ENCODE assay signal across 8 cellular contexts in the genomic region with DNA sequence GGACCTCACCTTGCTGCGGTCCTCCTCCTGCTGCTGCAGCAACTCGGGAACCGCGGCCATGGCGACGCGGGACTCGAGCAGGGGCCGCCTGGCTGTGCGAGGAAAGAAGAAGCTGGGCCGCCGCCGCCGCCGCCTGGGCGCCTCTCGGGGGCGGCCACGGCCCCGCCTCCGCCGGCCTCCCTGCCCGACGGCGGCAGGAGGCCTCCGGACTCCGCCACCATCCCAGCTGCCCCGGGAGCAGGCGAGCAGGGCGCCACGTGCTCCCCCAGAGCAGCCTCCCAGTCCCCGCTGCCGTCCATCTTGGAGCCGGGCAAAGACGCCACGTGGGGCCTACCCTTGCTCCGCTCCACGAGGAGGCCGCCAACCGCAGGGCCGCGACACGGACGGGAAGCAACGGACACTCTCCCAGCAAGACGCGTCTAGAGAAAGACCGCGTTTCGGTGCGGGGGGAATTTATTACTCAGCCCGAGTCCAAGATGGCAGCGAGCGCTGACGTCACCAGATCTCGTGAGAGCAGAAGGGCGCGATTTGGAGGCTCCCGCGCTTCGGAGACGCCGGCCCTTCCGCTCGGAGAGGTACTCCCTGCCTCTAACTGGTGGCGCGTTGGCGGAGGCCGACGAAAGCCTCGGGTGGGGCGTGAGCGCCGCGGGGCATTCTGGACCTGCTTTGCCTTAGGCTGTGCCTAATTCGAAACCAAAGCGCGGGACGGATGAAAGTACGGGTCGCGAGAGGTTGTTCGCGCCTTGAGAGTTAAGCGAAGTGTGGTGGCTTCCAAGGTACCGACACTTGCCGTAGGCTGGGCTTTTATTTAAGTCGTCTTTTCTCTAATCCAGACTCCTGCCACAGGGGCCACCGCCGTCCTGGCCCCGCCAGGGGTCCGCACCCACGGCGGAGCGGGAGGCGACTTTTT. TPM values are rescaled to one million over a fixed set of nuclear protein-coding genes. Genes with fewer than 3 reads are reported as not detected.
A peak's percentile ranks its signal among the peaks of the same experiment; 100 is the strongest.
DNase-seq lines count a peak whose midpoint lies in the region; ATAC-seq and TF ChIP-seq lines count a peak whose summit lies in the region.

A gene with protein sequence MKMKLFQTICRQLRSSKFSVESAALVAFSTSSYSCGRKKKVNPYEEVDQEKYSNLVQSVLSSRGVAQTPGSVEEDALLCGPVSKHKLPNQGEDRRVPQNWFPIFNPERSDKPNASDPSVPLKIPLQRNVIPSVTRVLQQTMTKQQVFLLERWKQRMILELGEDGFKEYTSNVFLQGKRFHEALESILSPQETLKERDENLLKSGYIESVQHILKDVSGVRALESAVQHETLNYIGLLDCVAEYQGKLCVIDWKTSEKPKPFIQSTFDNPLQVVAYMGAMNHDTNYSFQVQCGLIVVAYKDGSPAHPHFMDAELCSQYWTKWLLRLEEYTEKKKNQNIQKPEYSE (plus strand): TSS at position 653 of the 910 bp plus-strand sequence. CDS start 842 bp downstream, outside the sequence.
A gene (minus strand): TSS at position 429 of the 910 bp plus-strand sequence. CDS start 369 bp downstream, at position 60.

- H3K27me3 Mint-ChIP-seq in activated naive CD8-positive, alpha-beta T cell, result no peaks in the 10 kb centered on the region

- H3K9me3 Mint-ChIP-seq in activated naive CD8-positive, alpha-beta T cell (ENCODE audit: low read depth), result no peaks in the 10 kb centered on the region

- intact Hi-C loops in testis (cut with DNase I; ENCODE audit: low total_unique reads), result no loop called here

- CTCF ChIA-PET in GM10248 (lab: Yijun Ruan, JAX), result interaction anchor here (1.4 to 7.9 kb wide), 4 partner anchors 12 to 286 kb away, joined by 5 to 69 read pairs (median 15); a partner anchor contains a TSS

- peaks cover 63% of the 10 kb centered on the region for H3K4me1 Mint-ChIP-seq in activated naive CD8-positive, alpha-beta T cell (ENCODE audit: low read depth)

- no peaks in the 10 kb centered on the region for H3K27me3 ChIP-seq in testis

- H3K4me3 Mint-ChIP-seq in activated naive CD8-positive, alpha-beta T cell, result peak within 1 kb of the TSS; percentile 96

- peaks cover 29% of the 10 kb centered on the region for H3K36me3 Mint-ChIP-seq in activated naive CD8-positive, alpha-beta T cell

- peaks cover 42% of the 10 kb centered on the region for H3K4me1 ChIP-seq in testis

- TF ChIP-seq CTCF in GM10248 (IDR thresholded peaks at IDR 0.05; ENCODE audit: control extremely low read depth, extremely low read depth, low read depth, missing control alignments) (no peak), omental fat pad (IDR thresholded peaks at IDR 0.05) (no peak), testis (IDR thresholded peaks at IDR 0.05) (peak in 1 of 3 experiments; percentile 1)

- POLR2A ChIA-PET in GM10248 (lab: Yijun Ruan, JAX), result interaction anchor here (0.9 to 2.5 kb wide), 4 partner anchors 9 to 287 kb away, joined by 4 to 12 read pairs (median 8); a partner anchor contains a TSS

- H3K27ac ChIP-seq in testis, result peak within 1 kb of the TSS; percentile 96 to 99

- H3K4me3 ChIP-seq in testis, result peak within 1 kb of the TSS; percentile 74 to 77

- ATAC-seq in HG02623 (IDR thresholded peaks at IDR 0.05; ENCODE audit: unreplicated experiment) (peak; percentile 62), omental fat pad (ENCODE audit: low FRiP score) (peak; percentile 96)

- WGBS in testis, 2 donors, result 0% methylated on average over 46 to 87 of the region's 96 CpGs

- no peaks in the 10 kb centered on the region for H3K9me3 ChIP-seq in testis

- peak; percentile 98 for DNase-seq in GM10248 (ENCODE audit: extremely low spot score)
- DNase-seq in NCI-H1105 (lab: John Stamatoyannopoulos, UW), result peak; percentile 100
- DNase-seq in SKM-1 treated with dmso at 0.1 percent for 144 hours (lab: John Stamatoyannopoulos, UW; ENCODE audit: unreplicated experiment), result peak; percentile 90
- DNase-seq in glomerular visceral epithelial cell (ENCODE audit: extremely low spot score), result peak; percentile 100
- peak; percentile 98 for DNase-seq in omental fat pad (ENCODE audit: low spot score)
- peak; percentile 99 for DNase-seq in testis

- peak within 1 kb of the TSS; percentile 97 for H3K27ac Mint-ChIP-seq in activated naive CD8-positive, alpha-beta T cell

- no peaks in the 10 kb centered on the region for H3K36me3 ChIP-seq in testis (ENCODE audit: low read depth, missing control alignments)

- TF ChIP-seq POLR2A in testis (IDR thresholded peaks at IDR 0.05), result no peak

RNA-seq across cellular contexts. Expression of the first gene that starts in this region (rescaled TPM):
- total RNA-seq in omental fat pad, result 10 to 100 TPM in 1 of 4 donors, 1 to 10 TPM in 3; 5.8 to 12.3 (median 7.3) TPM
- total RNA-seq in testis, result 10 to 100 TPM; 15.5 to 17.4 TPM
- polyA plus RNA-seq in testis (ENCODE audit: insufficient read depth, low read depth, low replicate concordance), result 22.3 TPM

RNA-seq across cellular contexts. Expression of the second gene that starts in this region (rescaled TPM):
- total RNA-seq in omental fat pad, result 100 to 1,000 TPM; 101 to 232 (median 110) TPM
- 100 to 1,000 TPM; 110 to 116 TPM for total RNA-seq in testis
- polyA plus RNA-seq in testis (ENCODE audit: insufficient read depth, low read depth, low replicate concordance), result 72.3 TPM

Comparison
In these comparisons a context has a peak if more than half of its experiments do, and no peak if none do; other contexts are left out.
1. Peak in every context shown above with its lines: DNase-seq, ATAC-seq, H3K4me3 ChIP-seq and H3K27ac ChIP-seq.